ENCODE assay signal across 8 cellular contexts in the genomic region with DNA sequence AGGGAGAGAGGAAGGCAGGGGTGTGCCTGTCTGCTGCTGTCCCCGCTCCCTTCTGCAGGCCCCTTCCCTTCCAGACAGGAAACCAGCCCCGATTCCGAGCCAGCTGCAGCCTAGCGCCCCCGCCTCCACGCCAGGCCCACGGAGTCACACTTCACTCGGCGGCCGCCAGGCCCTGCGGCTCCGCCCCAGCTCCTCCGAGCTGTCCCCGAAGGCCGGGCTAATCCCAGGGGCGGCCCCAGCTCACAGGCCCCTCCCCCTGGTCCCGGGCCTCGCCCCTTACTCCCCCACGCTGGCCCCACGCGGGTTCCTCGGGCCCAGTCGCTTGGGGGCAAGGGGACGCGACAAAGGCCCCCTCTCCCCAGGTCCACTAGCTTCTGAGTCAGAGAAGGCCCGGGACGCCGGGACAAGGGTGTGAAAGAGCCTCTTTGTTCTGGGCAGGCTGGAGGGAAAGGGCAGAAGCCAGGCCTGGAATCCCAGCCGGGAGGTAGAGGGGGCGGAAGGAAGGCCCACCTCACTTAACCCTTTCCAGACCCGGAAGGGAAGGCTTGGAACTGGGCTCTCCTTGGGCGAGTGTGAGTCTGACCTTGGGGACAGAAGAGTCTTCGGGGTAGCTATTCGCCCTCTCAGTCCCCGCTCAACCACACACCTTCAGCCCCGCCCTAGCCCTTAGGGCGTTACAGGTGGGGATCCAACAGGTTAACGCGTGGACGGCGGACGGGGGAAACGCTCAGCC. TPM values are rescaled to one million over a fixed set of nuclear protein-coding genes. Genes with fewer than 3 reads are reported as not detected.
A peak's percentile ranks its signal among the peaks of the same experiment; 100 is the strongest.
DNase-seq lines count a peak whose midpoint lies in the region; ATAC-seq and TF ChIP-seq lines count a peak whose summit lies in the region.

No MANE protein-coding gene starts in this region.

- peak overlapping the region; percentile 74 for H2AFZ ChIP-seq in mesenchymal stem cell (ENCODE audit: low read depth, low read length)

- H3K9me3 ChIP-seq in mesenchymal stem cell (ENCODE audit: control insufficient read depth, low read length) = no peaks in the 10 kb centered on the region

- peak overlapping the region; percentile 78 to 95 for H3K18ac ChIP-seq in mesenchymal stem cell (ENCODE audit: low read depth in 1 of 2, low read length in 2 of 2)

- peaks cover 25% of the 10 kb centered on the region for H3K79me1 ChIP-seq in mesenchymal stem cell (replicated peaks; ENCODE audit: low read length, poor library complexity, severe bottlenecking)

- no peak overlapping the region for H3K27ac Mint-ChIP-seq in activated CD4-positive, alpha-beta T cell treated with anti-CD3 and anti-CD28 coated beads, Interleukin-2, amount 10 ng/mL, durations not matched to agents 7 days and 5 days
- peak overlapping the region; percentile 92 for H3K27ac Mint-ChIP-seq in endothelial cell (ENCODE audit: unreplicated experiment)
- H3K27ac Mint-ChIP-seq in stimulated activated naive CD8-positive, alpha-beta T cell treated with anti-CD3 and anti-CD28 coated beads, Interleukin-15, Interleukin-2, amounts not matched to agents 100 ng/mL and 50 ng/mL, for 24 hours = no peak overlapping the region

- peak overlapping the region; percentile 89 for H3K27ac ChIP-seq in mesenchymal stem cell (ENCODE audit: low read length, poor library complexity, severe bottlenecking)

- H2BK5ac ChIP-seq in mesenchymal stem cell (ENCODE audit: low read depth, low read length, poor library complexity, severe bottlenecking) = peak overlapping the region; percentile 24

- peak overlapping the region; percentile 91 for H4K8ac ChIP-seq in mesenchymal stem cell (ENCODE audit: low read length)

- peak overlapping the region; percentile 80 to 90 for H3K4ac ChIP-seq in mesenchymal stem cell (ENCODE audit: low read depth in 1 of 2, low read length in 2 of 2)

- H3K4me1 Mint-ChIP-seq in activated CD4-positive, alpha-beta T cell treated with anti-CD3 and anti-CD28 coated beads, Interleukin-2, amount 10 ng/mL, durations not matched to agents 7 days and 5 days = peaks cover 9% of the 10 kb centered on the region
- H3K4me1 Mint-ChIP-seq in endothelial cell (ENCODE audit: unreplicated experiment) = peaks cover 44% of the 10 kb centered on the region
- peaks cover 25% of the 10 kb centered on the region for H3K4me1 Mint-ChIP-seq in stimulated activated naive CD8-positive, alpha-beta T cell treated with anti-CD3 and anti-CD28 coated beads, Interleukin-15, Interleukin-2, amounts not matched to agents 100 ng/mL and 50 ng/mL, for 24 hours (ENCODE audit: low read depth)

- peak overlapping the region; percentile 1 to 70 for H2BK12ac ChIP-seq in mesenchymal stem cell (ENCODE audit: low read length in 2 of 2)

- POLR2A ChIA-PET in activated CD4-positive, alpha-beta T cell treated with anti-CD3 and anti-CD28 coated beads, Interleukin-2, amount 10 ng/mL, durations not matched to agents 7 days and 5 days (lab: Charles Lee) = interaction anchor here (0.5 kb wide), 1 partner anchor 44 kb away, joined by 4 read pairs; no protein-coding TSS in a partner anchor

- H3K4me3 Mint-ChIP-seq in activated CD4-positive, alpha-beta T cell treated with anti-CD3 and anti-CD28 coated beads, Interleukin-2, amount 10 ng/mL, durations not matched to agents 7 days and 5 days = peak overlapping the region; percentile 36
- peak overlapping the region; percentile 94 for H3K4me3 Mint-ChIP-seq in endothelial cell (ENCODE audit: unreplicated experiment)
- H3K4me3 Mint-ChIP-seq in stimulated activated naive CD8-positive, alpha-beta T cell treated with anti-CD3 and anti-CD28 coated beads, Interleukin-15, Interleukin-2, amounts not matched to agents 100 ng/mL and 50 ng/mL, for 24 hours = peak overlapping the region; percentile 63

- no peak for TF ChIP-seq CTCF in endothelial cell (IDR thresholded peaks at IDR 0.05; ENCODE audit: unreplicated experiment)

- WGBS in mesenchymal stem cell = 3% methylated on average over 37 of the region's 43 CpGs

- H2AK5ac ChIP-seq in mesenchymal stem cell (ENCODE audit: low read length, severe bottlenecking) = no peak overlapping the region

- peaks cover 46% of the 10 kb centered on the region for H3K27me3 Mint-ChIP-seq in activated CD4-positive, alpha-beta T cell treated with anti-CD3 and anti-CD28 coated beads, Interleukin-2, amount 10 ng/mL, durations not matched to agents 7 days and 5 days
- peaks cover 20% of the 10 kb centered on the region for H3K27me3 Mint-ChIP-seq in endothelial cell (ENCODE audit: unreplicated experiment)
- peaks cover 15% of the 10 kb centered on the region for H3K27me3 Mint-ChIP-seq in stimulated activated naive CD8-positive, alpha-beta T cell treated with anti-CD3 and anti-CD28 coated beads, Interleukin-15, Interleukin-2, amounts not matched to agents 100 ng/mL and 50 ng/mL, for 24 hours

- no peaks in the 10 kb centered on the region for H3K9me3 Mint-ChIP-seq in activated CD4-positive, alpha-beta T cell treated with anti-CD3 and anti-CD28 coated beads, Interleukin-2, amount 10 ng/mL, durations not matched to agents 7 days and 5 days
- no peaks in the 10 kb centered on the region for H3K9me3 Mint-ChIP-seq in endothelial cell (ENCODE audit: unreplicated experiment)
- no peaks in the 10 kb centered on the region for H3K9me3 Mint-ChIP-seq in stimulated activated naive CD8-positive, alpha-beta T cell treated with anti-CD3 and anti-CD28 coated beads, Interleukin-15, Interleukin-2, amounts not matched to agents 100 ng/mL and 50 ng/mL, for 24 hours

- peak overlapping the region; percentile 95 for H4K91ac ChIP-seq in mesenchymal stem cell (ENCODE audit: low read length)

- ATAC-seq in GM18873 (IDR thresholded peaks at IDR 0.05; ENCODE audit: low FRiP score, unreplicated experiment) (peak; percentile 66), HG03045 (IDR thresholded peaks at IDR 0.05; ENCODE audit: unreplicated experiment) (peak; percentile 88)

- H3K27me3 ChIP-seq in mesenchymal stem cell (ENCODE audit: control insufficient read depth in 1 of 2, insufficient read depth in 1 of 2, low read length in 2 of 2) = peaks cover 0 to 12% of the 10 kb centered on the region in 2 experiments

- peak overlapping the region; percentile 56 to 84 for H3K4me3 ChIP-seq in mesenchymal stem cell (ENCODE audit: insufficient read depth in 1 of 2, low read depth in 1 of 2, low read length in 2 of 2)

- peak overlapping the region; percentile 5 for H2BK15ac ChIP-seq in mesenchymal stem cell (ENCODE audit: low read depth, poor library complexity, severe bottlenecking)

- DNase-seq in CD1c-positive myeloid dendritic cell (ENCODE audit: extremely low spot score) = peak; percentile 73
- DNase-seq in NCI-H2171 treated with DMSO at 0.1 percent for 48 hours (lab: John Stamatoyannopoulos, UW) = peak; percentile 82
- no peak for DNase-seq in activated CD4-positive, alpha-beta T cell treated with anti-CD3 and anti-CD28 coated beads, Interleukin-2, amount 10 ng/mL, durations not matched to agents 7 days and 5 days
- peak; percentile 91 for DNase-seq in endothelial cell (ENCODE audit: low spot score)
- DNase-seq in mesenchymal stem cell = peak; percentile 86

- peak overlapping the region; percentile 82 for H3K4me2 ChIP-seq in mesenchymal stem cell (ENCODE audit: low read length, poor library complexity, severe bottlenecking)

- CTCF ChIA-PET in activated CD4-positive, alpha-beta T cell treated with anti-CD3 and anti-CD28 coated beads, Interleukin-2, amount 10 ng/mL, durations not matched to agents 7 days and 5 days (lab: Charles Lee) = interaction anchor here (0.6 to 2.9 kb wide), 10 partner anchors 8 to 147 kb away, joined by 3 to 10 read pairs (median 3); a partner anchor contains a TSS

- H3K36me3 ChIP-seq in mesenchymal stem cell (ENCODE audit: control insufficient read depth in 1 of 2, insufficient read depth in 2 of 2, low read depth in 1 of 2, low read length in 2 of 2) = peaks cover 0 to 10% of the 10 kb centered on the region in 2 experiments

- peaks cover 33% of the 10 kb centered on the region for H3K4me1 ChIP-seq in mesenchymal stem cell (ENCODE audit: control insufficient read depth, insufficient read depth, low read depth, low read length)

- peak overlapping the region; percentile 57 for H2BK120ac ChIP-seq in mesenchymal stem cell (ENCODE audit: low read depth, low read length)

- peak overlapping the region in 1 of 2 experiments; percentile 9 for H3K14ac ChIP-seq in mesenchymal stem cell (ENCODE audit: low read length in 2 of 2)

- peak overlapping the region in 1 of 2 experiments; percentile 2 for H3K23ac ChIP-seq in mesenchymal stem cell (ENCODE audit: low read length in 2 of 2)

- no peaks in the 10 kb centered on the region for H3K36me3 Mint-ChIP-seq in activated CD4-positive, alpha-beta T cell treated with anti-CD3 and anti-CD28 coated beads, Interleukin-2, amount 10 ng/mL, durations not matched to agents 7 days and 5 days (ENCODE audit: low read depth)
- peaks cover 19% of the 10 kb centered on the region for H3K36me3 Mint-ChIP-seq in endothelial cell (ENCODE audit: low read depth, unreplicated experiment)
- no peaks in the 10 kb centered on the region for H3K36me3 Mint-ChIP-seq in stimulated activated naive CD8-positive, alpha-beta T cell treated with anti-CD3 and anti-CD28 coated beads, Interleukin-15, Interleukin-2, amounts not matched to agents 100 ng/mL and 50 ng/mL, for 24 hours (ENCODE audit: low read depth)

- H3K9ac ChIP-seq in mesenchymal stem cell (ENCODE audit: low read length) = peak overlapping the region; percentile 88

RNA-seq across cellular contexts. Expression of a gene that starts 1.2 kb away (rescaled TPM):
- under 1 TPM; 0.62 to 0.82 TPM for total RNA-seq in activated CD4-positive, alpha-beta T cell treated with anti-CD3 and anti-CD28 coated beads, Interleukin-2, amount 10 ng/mL, durations not matched to agents 7 days and 5 days
- 65.4 TPM for total RNA-seq in endothelial cell (ENCODE audit: unreplicated experiment)
- polyA plus RNA-seq in mesenchymal stem cell (2013, experiment 1 of 2) = 8.7 TPM
- 8.2 TPM for polyA plus RNA-seq in mesenchymal stem cell (2013, experiment 2 of 2)

RNA-seq across cellular contexts. Expression of a gene that starts 14.3 kb away (rescaled TPM):
- 10 to 100 TPM; 28.9 to 32.1 TPM for total RNA-seq in activated CD4-positive, alpha-beta T cell treated with anti-CD3 and anti-CD28 coated beads, Interleukin-2, amount 10 ng/mL, durations not matched to agents 7 days and 5 days
- total RNA-seq in endothelial cell (ENCODE audit: unreplicated experiment) = 22.1 TPM
- 18.1 TPM for polyA plus RNA-seq in mesenchymal stem cell (2013, experiment 1 of 2)
- polyA plus RNA-seq in mesenchymal stem cell (2013, experiment 2 of 2) = 17.7 TPM

RNA-seq across cellular contexts. Expression of a gene that starts 17.7 kb away (rescaled TPM):
- 10 to 100 TPM; 52.5 to 52.6 TPM for total RNA-seq in activated CD4-positive, alpha-beta T cell treated with anti-CD3 and anti-CD28 coated beads, Interleukin-2, amount 10 ng/mL, durations not matched to agents 7 days and 5 days
- 76.8 TPM for total RNA-seq in endothelial cell (ENCODE audit: unreplicated experiment)
- polyA plus RNA-seq in mesenchymal stem cell (2013, experiment 1 of 2) = 90.3 TPM
- polyA plus RNA-seq in mesenchymal stem cell (2013, experiment 2 of 2) = 87.0 TPM

RNA-seq across cellular contexts. Expression of a gene that starts 19.0 kb away (rescaled TPM):
- 10 to 100 TPM; 71.3 to 80.7 TPM for total RNA-seq in activated CD4-positive, alpha-beta T cell treated with anti-CD3 and anti-CD28 coated beads, Interleukin-2, amount 10 ng/mL, durations not matched to agents 7 days and 5 days
- total RNA-seq in endothelial cell (ENCODE audit: unreplicated experiment) = 34.1 TPM
- polyA plus RNA-seq in mesenchymal stem cell (2013, experiment 1 of 2) = 7.0 TPM
- polyA plus RNA-seq in mesenchymal stem cell (2013, experiment 2 of 2) = 7.3 TPM

RNA-seq across cellular contexts. Expression of a gene that starts 19.1 kb away (rescaled TPM):
- 1 to 10 TPM; 3.0 to 3.3 TPM for total RNA-seq in activated CD4-positive, alpha-beta T cell treated with anti-CD3 and anti-CD28 coated beads, Interleukin-2, amount 10 ng/mL, durations not matched to agents 7 days and 5 days
- 5.0 TPM for total RNA-seq in endothelial cell (ENCODE audit: unreplicated experiment)
- polyA plus RNA-seq in mesenchymal stem cell (2013, experiment 1 of 2) = 0.46 TPM
- 0.29 TPM for polyA plus RNA-seq in mesenchymal stem cell (2013, experiment 2 of 2)

Comparison
In these comparisons a context has a peak if more than half of its experiments do, and no peak if none do; other contexts are left out.
1. H3K4me3 Mint-ChIP-seq: peak in every context shown above with its lines; median percentile 94 in endothelial cell; 63 in stimulated activated naive CD8-positive, alpha-beta T cell treated with anti-CD3 and anti-CD28 coated beads, Interleukin-15, Interleukin-2, amounts not matched to agents 100 ng/mL and 50 ng/mL, for 24 hours; 36 in activated CD4-positive, alpha-beta T cell treated with anti-CD3 and anti-CD28 coated beads, Interleukin-2, amount 10 ng/mL, durations not matched to agents 7 days and 5 days.
2. RNA of a gene that starts 1.2 kb away (total RNA-seq): 65.4 TPM in endothelial cell (single experiment); 0.62 to 0.82 TPM in activated CD4-positive, alpha-beta T cell treated with anti-CD3 and anti-CD28 coated beads, Interleukin-2, amount 10 ng/mL, durations not matched to agents 7 days and 5 days; every median in the first group is over 10 times any median in the second.